3 cellular contexts compared by ENCODE assay signal in genomic region chr6:117711369-117711768, GRCh38.
TF ChIP-seq lines count a peak whose summit lies in the region.

No MANE protein-coding gene starts in this region.

TF ChIP-seq in GM23338, 12 proteins besides CTCF, POLR2A, EP300 and RAD21 (continues in another document):
- TF ChIP-seq ZNF462 (CRISPR knock-in tag; IDR thresholded peaks at IDR 0.05), result no peak

TF ChIP-seq in liver, 16 proteins besides CTCF, POLR2A, EP300 and RAD21 (continued from another document):
- TF ChIP-seq HNF4G (IDR thresholded peaks at IDR 0.05), result no peak
- TF ChIP-seq GABPA (IDR thresholded peaks at IDR 0.05 in 1 of 2, conservative IDR thresholded peaks at IDR 0.05 in 1 of 2), result no peak
- TF ChIP-seq YY1 (IDR thresholded peaks at IDR 0.05), result no peak
TF ChIP-seq in liver: peak in this region for 0.

TF ChIP-seq in SK-N-SH treated with all-trans-retinoic acid at 6 μM for 48 hours, 23 proteins besides CTCF, POLR2A, EP300 and RAD21 (continued from another document):
- no peak for TF ChIP-seq PATZ1 (CRISPR knock-in tag; IDR thresholded peaks at IDR 0.05; ENCODE audit: borderline replicate concordance)
- TF ChIP-seq CSDC2 (CRISPR knock-in tag; IDR thresholded peaks at IDR 0.05), result no peak
- TF ChIP-seq TOX (CRISPR knock-in tag; IDR thresholded peaks at IDR 0.05; ENCODE audit: borderline replicate concordance), result no peak
- TF ChIP-seq ZNF70 (CRISPR knock-in tag; IDR thresholded peaks at IDR 0.05), result no peak
- no peak for TF ChIP-seq OSR1 (CRISPR knock-in tag; IDR thresholded peaks at IDR 0.05)
- TF ChIP-seq ISL1 (CRISPR knock-in tag; IDR thresholded peaks at IDR 0.05), result no peak
- TF ChIP-seq SNAI2 (CRISPR knock-in tag; IDR thresholded peaks at IDR 0.05), result no peak
- no peak for TF ChIP-seq ZNF8 (CRISPR knock-in tag; IDR thresholded peaks at IDR 0.05)
